Comparison of ENCODE assay signal across 1 cellular context in genomic region chr1:156241926-156242325, GRCh38.
TF ChIP-seq lines count a peak whose summit lies in the region.

BGLAP (plus strand) TSS chr1:156242184; CDS start chr1:156242232, 48 bp downstream.

TF ChIP-seq in IMR-90, 13 proteins besides CTCF, POLR2A, EP300 and RAD21:
- no peak for TF ChIP-seq FOS (IDR thresholded peaks at IDR 0.05; ENCODE audit: low read depth, low read length)
- TF ChIP-seq RFX5 (IDR thresholded peaks at IDR 0.05; ENCODE audit: low read depth, low read length), result no peak
- TF ChIP-seq BHLHE40 (IDR thresholded peaks at IDR 0.05; ENCODE audit: low read depth, low read length), result no peak
- TF ChIP-seq CEBPB (IDR thresholded peaks at IDR 0.05; ENCODE audit: low read depth, low read length), result no peak
- no peak for TF ChIP-seq RCOR1 (IDR thresholded peaks at IDR 0.05; ENCODE audit: insufficient replicate concordance, low read length)
- TF ChIP-seq NFE2L2 (IDR thresholded peaks at IDR 0.05; ENCODE audit: low read depth, low read length), result no peak
- no peak for TF ChIP-seq MAZ (IDR thresholded peaks at IDR 0.05; ENCODE audit: borderline replicate concordance, low read depth, low read length)
- no peak for TF ChIP-seq CHD1 (IDR thresholded peaks at IDR 0.05; ENCODE audit: low read depth, low read length)
- no peak for TF ChIP-seq USF2 (IDR thresholded peaks at IDR 0.05; ENCODE audit: low read depth, low read length)
- TF ChIP-seq MXI1 (IDR thresholded peaks at IDR 0.05; ENCODE audit: borderline replicate concordance, low read depth, low read length), result no peak
- TF ChIP-seq SMC3 (IDR thresholded peaks at IDR 0.05; ENCODE audit: low read depth, low read length), result no peak
- TF ChIP-seq MAFK (IDR thresholded peaks at IDR 0.05; ENCODE audit: low read depth, low read length), result no peak
- TF ChIP-seq ELK1 (IDR thresholded peaks at IDR 0.05; ENCODE audit: borderline replicate concordance, low read depth, low read length), result no peak
TF ChIP-seq in IMR-90: peak in this region for 0.
